ENCODE assay signal across 11 cellular contexts in genomic region chr13:45362939-45363338, GRCh38. TPM values are rescaled to one million over a fixed set of nuclear protein-coding genes. Genes with fewer than 3 reads are reported as not detected.
DNase-seq lines count a peak whose midpoint lies in the region; ATAC-seq and TF ChIP-seq lines count a peak whose summit lies in the region.
"Had no signal": no experiment of that assay in that cellular context is flagged by ENCODE, and none has a peak within 500 bp of the region (broad histone marks: within the 10 kb centered on the region; RNA-seq: fewer than 3 reads in every experiment).

No MANE protein-coding gene starts in this region.

- H3K9me3 ChIP-seq in NT2/D1 (ENCODE audit: insufficient read depth, low read length) (no peaks in the 10 kb centered on the region), upper lobe of right lung (no peaks in the 10 kb centered on the region), mesenchymal stem cell (ENCODE audit: control insufficient read depth, low read length) (no peaks in the 10 kb centered on the region)

- peaks cover 9% of the 10 kb centered on the region for H3K79me1 ChIP-seq in mesenchymal stem cell (replicated peaks; ENCODE audit: low read length, poor library complexity, severe bottlenecking)

- no peak overlapping the region for H3K4ac ChIP-seq in mesenchymal stem cell (ENCODE audit: low read depth in 1 of 2, low read length in 2 of 2)

- intact Hi-C loops in dendritic cell treated with granulocyte-macrophage colony-stimulating factor and Interleukin-4, amounts not matched to agents 40 ng/mL and 50 ng/mL, for 4 days (cut with micrococcal nuclease): no loop called here
- intact Hi-C loops in upper lobe of right lung (cut with DNase I): no loop called here

- no peak overlapping the region for H3K4me3 ChIP-seq in NT2/D1 (ENCODE audit: insufficient read length, low read depth)
- no peak overlapping the region for H3K4me3 ChIP-seq in upper lobe of right lung
- no peak overlapping the region for H3K4me3 ChIP-seq in mesenchymal stem cell (ENCODE audit: insufficient read depth in 1 of 2, low read depth in 1 of 2, low read length in 2 of 2)

- no peak overlapping the region for H2BK5ac ChIP-seq in mesenchymal stem cell (ENCODE audit: low read depth, low read length, poor library complexity, severe bottlenecking)

- H4K8ac ChIP-seq in mesenchymal stem cell (ENCODE audit: low read length): no peak overlapping the region

- TF ChIP-seq CTCF in upper lobe of right lung (IDR thresholded peaks at IDR 0.05): no peak

- H2BK120ac ChIP-seq in mesenchymal stem cell (ENCODE audit: low read depth, low read length): no peak overlapping the region

- H3K4me1 ChIP-seq in NT2/D1 (ENCODE audit: insufficient read depth, insufficient read length): peaks cover 2% of the 10 kb centered on the region
- no peaks in the 10 kb centered on the region for H3K4me1 ChIP-seq in upper lobe of right lung
- H3K4me1 ChIP-seq in mesenchymal stem cell (ENCODE audit: control insufficient read depth, insufficient read depth, low read depth, low read length): peaks cover 2% of the 10 kb centered on the region

- H2AFZ ChIP-seq in mesenchymal stem cell (ENCODE audit: low read depth, low read length): no peak overlapping the region

- H2BK15ac ChIP-seq in mesenchymal stem cell (ENCODE audit: low read depth, poor library complexity, severe bottlenecking): no peak overlapping the region

- H4K91ac ChIP-seq in mesenchymal stem cell (ENCODE audit: low read length): no peak overlapping the region

- H3K4me2 ChIP-seq in mesenchymal stem cell (ENCODE audit: low read length, poor library complexity, severe bottlenecking): no peak overlapping the region

- no peak overlapping the region for H3K14ac ChIP-seq in mesenchymal stem cell (ENCODE audit: low read length in 2 of 2)

- peaks cover 18% of the 10 kb centered on the region for H3K36me3 ChIP-seq in NT2/D1 (ENCODE audit: insufficient read depth, insufficient read length, low read length)
- peaks cover 6% of the 10 kb centered on the region for H3K36me3 ChIP-seq in upper lobe of right lung
- H3K36me3 ChIP-seq in mesenchymal stem cell (ENCODE audit: control insufficient read depth in 1 of 2, insufficient read depth in 2 of 2, low read depth in 1 of 2, low read length in 2 of 2): peaks cover 26 to 32% of the 10 kb centered on the region in 2 experiments

- no peak overlapping the region for H3K27ac ChIP-seq in upper lobe of right lung
- H3K27ac ChIP-seq in mesenchymal stem cell (ENCODE audit: low read length, poor library complexity, severe bottlenecking): no peak overlapping the region

- H3K27me3 ChIP-seq in NT2/D1 (ENCODE audit: insufficient read depth, insufficient read length): no peaks in the 10 kb centered on the region
- H3K27me3 ChIP-seq in upper lobe of right lung: no peaks in the 10 kb centered on the region
- H3K27me3 ChIP-seq in mesenchymal stem cell (ENCODE audit: control insufficient read depth in 1 of 2, insufficient read depth in 1 of 2, low read length in 2 of 2): no peaks in the 10 kb centered on the region

- no peak overlapping the region for H2BK12ac ChIP-seq in mesenchymal stem cell (ENCODE audit: low read length in 2 of 2)

- no peak for DNase-seq in activated naive CD4-positive, alpha-beta T cell treated with anti-CD3 and anti-CD28 coated beads, Interleukin-2, amount 50 U/mL, for 72 hours (ENCODE audit: low spot score in 2 of 2)
- DNase-seq in activated naive CD4-positive, alpha-beta T cell treated with Interleukin-2 at 50 U/mL for 16 hours: no peak
- DNase-seq in NT2/D1 (ENCODE audit: low read depth, low spot score): peak; percentile 40
- DNase-seq in upper lobe of right lung: no peak
- no peak for DNase-seq in mesenchymal stem cell
- DNase-seq in activated CD8-positive, alpha-beta memory T cell treated with anti-CD3 and anti-CD28 coated beads, Interleukin-2, amount 50 U/mL, for 48 hours: no peak
- DNase-seq: activated CD4-positive, alpha-beta T cell treated with anti-CD3 and anti-CD28 coated beads for 48 hours; NCI-H1417; SHP77 treated with DMSO at 0.1 percent for 48 hours had no signal

- no peak overlapping the region for H2AK5ac ChIP-seq in mesenchymal stem cell (ENCODE audit: low read length, severe bottlenecking)

- H3K27me3 Mint-ChIP-seq in dendritic cell treated with granulocyte-macrophage colony-stimulating factor and Interleukin-4, amounts not matched to agents 40 ng/mL and 50 ng/mL, for 4 days: no peaks in the 10 kb centered on the region

- H3K9ac ChIP-seq in NT2/D1 (ENCODE audit: insufficient read length, low read depth) (no peak overlapping the region), mesenchymal stem cell (ENCODE audit: low read length) (no peak overlapping the region)

- H3K9me3 Mint-ChIP-seq in activated naive CD4-positive, alpha-beta T cell treated with anti-CD3 and anti-CD28 coated beads, Interleukin-2, amount 50 U/mL, for 72 hours: peaks cover 11 to 12% of the 10 kb centered on the region in 2 donors
- peaks cover 16% of the 10 kb centered on the region for H3K9me3 Mint-ChIP-seq in dendritic cell treated with granulocyte-macrophage colony-stimulating factor and Interleukin-4, amounts not matched to agents 40 ng/mL and 50 ng/mL, for 4 days

- H3K36me3 Mint-ChIP-seq in activated naive CD4-positive, alpha-beta T cell treated with anti-CD3 and anti-CD28 coated beads, Interleukin-2, amount 50 U/mL, for 72 hours: peaks cover 14 to 34% of the 10 kb centered on the region in 2 donors
- peaks cover 60% of the 10 kb centered on the region for H3K36me3 Mint-ChIP-seq in dendritic cell treated with granulocyte-macrophage colony-stimulating factor and Interleukin-4, amounts not matched to agents 40 ng/mL and 50 ng/mL, for 4 days (ENCODE audit: low read depth)

- H3K23ac ChIP-seq in mesenchymal stem cell (ENCODE audit: low read length in 2 of 2): no peak overlapping the region

- no peak overlapping the region for H3K18ac ChIP-seq in mesenchymal stem cell (ENCODE audit: low read depth in 1 of 2, low read length in 2 of 2)

- peak overlapping the region; percentile 6 to 7 for H3K27ac Mint-ChIP-seq in activated naive CD4-positive, alpha-beta T cell treated with anti-CD3 and anti-CD28 coated beads, Interleukin-2, amount 50 U/mL, for 72 hours
- peak overlapping the region; percentile 31 for H3K27ac Mint-ChIP-seq in dendritic cell treated with granulocyte-macrophage colony-stimulating factor and Interleukin-4, amounts not matched to agents 40 ng/mL and 50 ng/mL, for 4 days

- H3K4me3 Mint-ChIP-seq in dendritic cell treated with granulocyte-macrophage colony-stimulating factor and Interleukin-4, amounts not matched to agents 40 ng/mL and 50 ng/mL, for 4 days: no peak overlapping the region

- no peak for ATAC-seq in activated naive CD4-positive, alpha-beta T cell treated with anti-CD3 and anti-CD28 coated beads, Interleukin-2, amount 50 U/mL, for 72 hours
- peak; percentile 11 for ATAC-seq in upper lobe of right lung
- no peak for ATAC-seq in HG03039 (IDR thresholded peaks at IDR 0.05; ENCODE audit: unreplicated experiment)

- H3K4me1 Mint-ChIP-seq in dendritic cell treated with granulocyte-macrophage colony-stimulating factor and Interleukin-4, amounts not matched to agents 40 ng/mL and 50 ng/mL, for 4 days (ENCODE audit: low read depth): peaks cover 35% of the 10 kb centered on the region

- WGBS in mesenchymal stem cell: 100% methylated on average over 1 of the region's 2 CpGs

RNA-seq across cellular contexts. Expression of gene TPT1, which starts 22.0 kb away (rescaled TPM):
- 1,000 to 10,000 TPM; 2,995 to 3,818 TPM for total RNA-seq in activated naive CD4-positive, alpha-beta T cell treated with anti-CD3 and anti-CD28 coated beads, Interleukin-2, amount 50 U/mL, for 72 hours
- 4,924 TPM for total RNA-seq in upper lobe of right lung
- polyA plus RNA-seq in mesenchymal stem cell (2013, experiment 1 of 2): 4,121 TPM
- 4,163 TPM for polyA plus RNA-seq in mesenchymal stem cell (2013, experiment 2 of 2)

RNA-seq across cellular contexts. Expression of gene SLC25A30, which starts 55.2 kb away (rescaled TPM):
- total RNA-seq in activated naive CD4-positive, alpha-beta T cell treated with anti-CD3 and anti-CD28 coated beads, Interleukin-2, amount 50 U/mL, for 72 hours: 10 to 100 TPM; 10.5 to 19.7 TPM
- total RNA-seq in upper lobe of right lung: 31.4 TPM
- 20.4 TPM for polyA plus RNA-seq in mesenchymal stem cell (2013, experiment 1 of 2)
- polyA plus RNA-seq in mesenchymal stem cell (2013, experiment 2 of 2): 22.7 TPM
